In genomic region chr2:234076451-234076850, GRCh38 we compare ENCODE assay signal across 22 cellular contexts. TPM values are rescaled to one million over a fixed set of nuclear protein-coding genes. Genes with fewer than 3 reads are reported as not detected.
"Had no signal": no experiment of that assay in that cellular context is flagged by ENCODE, and none has a peak within 500 bp of the region (broad histone marks: within the 10 kb centered on the region; RNA-seq: fewer than 3 reads in every experiment).

No MANE protein-coding gene starts in this region.

- H3K4me3 ChIP-seq: ascending aorta, lower lobe of right lung, prostate gland, right atrium auricular region had no signal

- H3K4me1 ChIP-seq: ascending aorta, lower lobe of right lung, prostate gland, right atrium auricular region had no signal

- H3K4me1 Mint-ChIP-seq: activated B cell treated with CpG ODN at 0.5 μM for 24 hours had no signal

- H3K27me3 ChIP-seq: ascending aorta, right atrium auricular region had no signal

- H3K27ac Mint-ChIP-seq: activated B cell treated with CpG ODN at 0.5 μM for 24 hours; activated CD4-positive, alpha-beta memory T cell treated with anti-CD3 and anti-CD28 coated beads for 36 hours; activated T-helper 2 cell treated with anti-CD3 and anti-CD28 coated beads, Interferon-gamma antibody, Interleukin-2, Interleukin-4, amounts not matched to agents 10 μg/mL and 5 μg/mL and 100 μg/mL, durations not matched to agents 14 hours and 24 hours and 36 hours; stimulated activated naive CD8-positive, alpha-beta T cell treated with anti-CD3 and anti-CD28 coated beads, Interleukin-15, Interleukin-2, amounts not matched to agents 100 ng/mL and 50 ng/mL, for 24 hours; type B pancreatic cell had no signal

- ATAC-seq: lower lobe of right lung had no signal

- H3K36me3 Mint-ChIP-seq: activated CD4-positive, alpha-beta memory T cell treated with anti-CD3 and anti-CD28 coated beads for 36 hours; type B pancreatic cell had no signal

- H3K27ac ChIP-seq: ascending aorta, lower lobe of right lung, prostate gland, right atrium auricular region had no signal

- DNase-seq: activated B cell treated with CpG ODN at 0.5 μM for 24 hours; activated CD4-positive, alpha-beta memory T cell treated with anti-CD3 and anti-CD28 coated beads for 36 hours; activated CD4-positive, alpha-beta T cell treated with anti-CD3 and anti-CD28 coated beads for 4 hours; activated naive CD4-positive, alpha-beta T cell treated with Interleukin-2 at 50 U/mL for 16 hours; activated T-cell treated with anti-CD3 and anti-CD28 coated beads, Interleukin-2, amount 50 U/mL, for 1 hour; foreskin fibroblast; lower lobe of right lung; stimulated activated CD4-positive, alpha-beta T cell treated with anti-CD3 and anti-CD28 coated beads, Interleukin-2, amount 100 ng/mL, for 24 hours; T-helper 9 cell had no signal

- H3K36me3 ChIP-seq: ascending aorta, lower lobe of right lung, prostate gland, right atrium auricular region had no signal

- H3K4me3 Mint-ChIP-seq: activated B cell treated with CpG ODN at 0.5 μM for 24 hours; activated CD4-positive, alpha-beta memory T cell treated with anti-CD3 and anti-CD28 coated beads for 36 hours; neural crest cell; stimulated activated naive CD8-positive, alpha-beta T cell treated with anti-CD3 and anti-CD28 coated beads, Interleukin-15, Interleukin-2, amounts not matched to agents 100 ng/mL and 50 ng/mL, for 24 hours; type B pancreatic cell had no signal

- H3K27me3 Mint-ChIP-seq: activated CD4-positive, alpha-beta memory T cell treated with anti-CD3 and anti-CD28 coated beads for 36 hours; stimulated activated naive CD8-positive, alpha-beta T cell treated with anti-CD3 and anti-CD28 coated beads, Interleukin-15, Interleukin-2, amounts not matched to agents 100 ng/mL and 50 ng/mL, for 24 hours; type B pancreatic cell had no signal

- H3K9me3 ChIP-seq: ascending aorta, lower lobe of right lung, prostate gland, right atrium auricular region had no signal

- H3K9me3 Mint-ChIP-seq: activated B cell treated with CpG ODN at 0.5 μM for 24 hours; activated T-helper 2 cell treated with anti-CD3 and anti-CD28 coated beads, Interferon-gamma antibody, Interleukin-2, Interleukin-4, amounts not matched to agents 10 μg/mL and 5 μg/mL and 100 μg/mL, durations not matched to agents 14 hours and 24 hours and 36 hours; stimulated activated naive CD8-positive, alpha-beta T cell treated with anti-CD3 and anti-CD28 coated beads, Interleukin-15, Interleukin-2, amounts not matched to agents 100 ng/mL and 50 ng/mL, for 24 hours; type B pancreatic cell had no signal

RNA-seq across cellular contexts. Expression of gene SPP2, which starts 25.9 kb away (rescaled TPM):
- total RNA-seq: activated B cell treated with CpG ODN at 0.5 μM for 24 hours; activated CD4-positive, alpha-beta memory T cell treated with anti-CD3 and anti-CD28 coated beads for 36 hours; activated T-helper 2 cell treated with anti-CD3 and anti-CD28 coated beads, Interferon-gamma antibody, Interleukin-2, Interleukin-4, amounts not matched to agents 10 μg/mL and 5 μg/mL and 100 μg/mL, durations not matched to agents 14 hours and 24 hours and 36 hours; ascending aorta; chondrocyte; dermis microvascular lymphatic vessel endothelial cell; glomerular endothelial cell; lower lobe of right lung; neural crest cell; omental fat pad; prostate gland; right atrium auricular region; skeletal muscle tissue; temporal lobe had no signal
